In the genomic region with DNA sequence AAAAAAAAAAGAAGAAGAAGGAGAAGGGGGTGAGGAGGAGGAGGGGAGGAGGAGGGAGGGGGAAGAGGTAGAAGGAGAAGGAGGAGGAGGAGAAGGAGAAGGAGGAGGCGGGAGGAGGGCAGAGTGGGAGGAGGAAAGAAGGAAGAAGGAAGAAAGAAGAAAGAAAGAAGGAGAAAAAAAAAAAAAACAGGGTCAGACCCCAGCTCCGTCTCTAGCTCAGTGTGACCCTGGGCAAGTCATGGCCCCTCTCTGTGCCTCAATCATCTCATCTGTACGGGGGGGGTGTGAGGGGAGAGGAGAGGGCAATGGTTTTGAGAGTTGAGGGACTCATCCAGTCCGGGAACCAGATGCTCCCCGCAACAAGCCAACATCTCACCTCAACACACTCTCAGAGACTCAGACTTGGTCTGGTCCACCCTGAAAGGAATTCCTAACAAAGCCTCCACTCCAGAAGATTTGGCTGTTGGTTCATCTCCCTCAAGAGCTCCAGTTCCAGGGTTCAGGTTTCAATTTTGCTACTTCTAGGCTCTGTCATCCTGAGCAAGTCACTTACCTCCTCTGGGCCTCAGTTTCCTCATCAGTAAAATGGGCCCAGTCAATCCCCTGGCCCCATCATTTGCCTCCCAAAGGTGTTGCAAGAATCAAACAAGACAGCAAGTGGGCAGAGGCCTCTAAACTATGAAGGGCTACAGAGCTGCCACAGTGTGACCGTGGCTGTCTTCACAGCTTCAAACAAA, we compare ENCODE assay signal across 2 cellular contexts.
TF ChIP-seq lines count a peak whose summit lies in the region.

No MANE protein-coding gene starts in this region.

TF ChIP-seq in HEK293, 187 proteins besides CTCF, POLR2A, EP300 and RAD21 (continued from another document):
- TF ChIP-seq, protein P1, sequence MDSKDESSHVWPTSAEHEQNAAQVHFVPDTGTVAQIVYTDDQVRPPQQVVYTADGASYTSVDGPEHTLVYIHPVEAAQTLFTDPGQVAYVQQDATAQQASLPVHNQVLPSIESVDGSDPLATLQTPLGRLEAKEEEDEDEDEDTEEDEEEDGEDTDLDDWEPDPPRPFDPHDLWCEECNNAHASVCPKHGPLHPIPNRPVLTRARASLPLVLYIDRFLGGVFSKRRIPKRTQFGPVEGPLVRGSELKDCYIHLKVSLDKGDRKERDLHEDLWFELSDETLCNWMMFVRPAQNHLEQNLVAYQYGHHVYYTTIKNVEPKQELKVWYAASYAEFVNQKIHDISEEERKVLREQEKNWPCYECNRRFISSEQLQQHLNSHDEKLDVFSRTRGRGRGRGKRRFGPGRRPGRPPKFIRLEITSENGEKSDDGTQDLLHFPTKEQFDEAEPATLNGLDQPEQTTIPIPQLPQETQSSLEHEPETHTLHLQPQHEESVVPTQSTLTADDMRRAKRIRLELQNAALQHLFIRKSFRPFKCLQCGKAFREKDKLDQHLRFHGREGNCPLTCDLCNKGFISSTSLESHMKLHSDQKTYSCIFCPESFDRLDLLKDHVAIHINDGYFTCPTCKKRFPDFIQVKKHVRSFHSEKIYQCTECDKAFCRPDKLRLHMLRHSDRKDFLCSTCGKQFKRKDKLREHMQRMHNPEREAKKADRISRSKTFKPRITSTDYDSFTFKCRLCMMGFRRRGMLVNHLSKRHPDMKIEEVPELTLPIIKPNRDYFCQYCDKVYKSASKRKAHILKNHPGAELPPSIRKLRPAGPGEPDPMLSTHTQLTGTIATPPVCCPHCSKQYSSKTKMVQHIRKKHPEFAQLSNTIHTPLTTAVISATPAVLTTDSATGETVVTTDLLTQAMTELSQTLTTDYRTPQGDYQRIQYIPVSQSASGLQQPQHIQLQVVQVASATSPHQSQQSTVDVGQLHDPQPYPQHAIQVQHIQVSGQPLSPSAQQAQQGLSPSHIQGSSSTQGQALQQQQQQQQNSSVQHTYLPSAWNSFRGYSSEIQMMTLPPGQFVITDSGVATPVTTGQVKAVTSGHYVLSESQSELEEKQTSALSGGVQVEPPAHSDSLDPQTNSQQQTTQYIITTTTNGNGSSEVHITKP (tag by site-specific recombination; IDR thresholded peaks at IDR 0.05) = peak; percentile 52
- TF ChIP-seq EGR2 (tag by site-specific recombination; IDR thresholded peaks at IDR 0.05; ENCODE audit: low read depth) = peak; percentile 19; the same call in 1 of the 2 replicates
TF ChIP-seq in HEK293: peak in this region for 2.

TF ChIP-seq in GM23338, 12 proteins besides CTCF, POLR2A, EP300 and RAD21 (continued from another document):
- TF ChIP-seq, protein P2, sequence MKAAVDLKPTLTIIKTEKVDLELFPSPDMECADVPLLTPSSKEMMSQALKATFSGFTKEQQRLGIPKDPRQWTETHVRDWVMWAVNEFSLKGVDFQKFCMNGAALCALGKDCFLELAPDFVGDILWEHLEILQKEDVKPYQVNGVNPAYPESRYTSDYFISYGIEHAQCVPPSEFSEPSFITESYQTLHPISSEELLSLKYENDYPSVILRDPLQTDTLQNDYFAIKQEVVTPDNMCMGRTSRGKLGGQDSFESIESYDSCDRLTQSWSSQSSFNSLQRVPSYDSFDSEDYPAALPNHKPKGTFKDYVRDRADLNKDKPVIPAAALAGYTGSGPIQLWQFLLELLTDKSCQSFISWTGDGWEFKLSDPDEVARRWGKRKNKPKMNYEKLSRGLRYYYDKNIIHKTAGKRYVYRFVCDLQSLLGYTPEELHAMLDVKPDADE (IDR thresholded peaks at IDR 0.05) = no peak
- no peak for TF ChIP-seq EZH2phosphoT487 (IDR thresholded peaks at IDR 0.05; ENCODE audit: unreplicated experiment)
- TF ChIP-seq, protein P3, sequence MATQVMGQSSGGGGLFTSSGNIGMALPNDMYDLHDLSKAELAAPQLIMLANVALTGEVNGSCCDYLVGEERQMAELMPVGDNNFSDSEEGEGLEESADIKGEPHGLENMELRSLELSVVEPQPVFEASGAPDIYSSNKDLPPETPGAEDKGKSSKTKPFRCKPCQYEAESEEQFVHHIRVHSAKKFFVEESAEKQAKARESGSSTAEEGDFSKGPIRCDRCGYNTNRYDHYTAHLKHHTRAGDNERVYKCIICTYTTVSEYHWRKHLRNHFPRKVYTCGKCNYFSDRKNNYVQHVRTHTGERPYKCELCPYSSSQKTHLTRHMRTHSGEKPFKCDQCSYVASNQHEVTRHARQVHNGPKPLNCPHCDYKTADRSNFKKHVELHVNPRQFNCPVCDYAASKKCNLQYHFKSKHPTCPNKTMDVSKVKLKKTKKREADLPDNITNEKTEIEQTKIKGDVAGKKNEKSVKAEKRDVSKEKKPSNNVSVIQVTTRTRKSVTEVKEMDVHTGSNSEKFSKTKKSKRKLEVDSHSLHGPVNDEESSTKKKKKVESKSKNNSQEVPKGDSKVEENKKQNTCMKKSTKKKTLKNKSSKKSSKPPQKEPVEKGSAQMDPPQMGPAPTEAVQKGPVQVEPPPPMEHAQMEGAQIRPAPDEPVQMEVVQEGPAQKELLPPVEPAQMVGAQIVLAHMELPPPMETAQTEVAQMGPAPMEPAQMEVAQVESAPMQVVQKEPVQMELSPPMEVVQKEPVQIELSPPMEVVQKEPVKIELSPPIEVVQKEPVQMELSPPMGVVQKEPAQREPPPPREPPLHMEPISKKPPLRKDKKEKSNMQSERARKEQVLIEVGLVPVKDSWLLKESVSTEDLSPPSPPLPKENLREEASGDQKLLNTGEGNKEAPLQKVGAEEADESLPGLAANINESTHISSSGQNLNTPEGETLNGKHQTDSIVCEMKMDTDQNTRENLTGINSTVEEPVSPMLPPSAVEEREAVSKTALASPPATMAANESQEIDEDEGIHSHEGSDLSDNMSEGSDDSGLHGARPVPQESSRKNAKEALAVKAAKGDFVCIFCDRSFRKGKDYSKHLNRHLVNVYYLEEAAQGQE (IDR thresholded peaks at IDR 0.05; ENCODE audit: unreplicated experiment) = no peak
- TF ChIP-seq, protein P4, sequence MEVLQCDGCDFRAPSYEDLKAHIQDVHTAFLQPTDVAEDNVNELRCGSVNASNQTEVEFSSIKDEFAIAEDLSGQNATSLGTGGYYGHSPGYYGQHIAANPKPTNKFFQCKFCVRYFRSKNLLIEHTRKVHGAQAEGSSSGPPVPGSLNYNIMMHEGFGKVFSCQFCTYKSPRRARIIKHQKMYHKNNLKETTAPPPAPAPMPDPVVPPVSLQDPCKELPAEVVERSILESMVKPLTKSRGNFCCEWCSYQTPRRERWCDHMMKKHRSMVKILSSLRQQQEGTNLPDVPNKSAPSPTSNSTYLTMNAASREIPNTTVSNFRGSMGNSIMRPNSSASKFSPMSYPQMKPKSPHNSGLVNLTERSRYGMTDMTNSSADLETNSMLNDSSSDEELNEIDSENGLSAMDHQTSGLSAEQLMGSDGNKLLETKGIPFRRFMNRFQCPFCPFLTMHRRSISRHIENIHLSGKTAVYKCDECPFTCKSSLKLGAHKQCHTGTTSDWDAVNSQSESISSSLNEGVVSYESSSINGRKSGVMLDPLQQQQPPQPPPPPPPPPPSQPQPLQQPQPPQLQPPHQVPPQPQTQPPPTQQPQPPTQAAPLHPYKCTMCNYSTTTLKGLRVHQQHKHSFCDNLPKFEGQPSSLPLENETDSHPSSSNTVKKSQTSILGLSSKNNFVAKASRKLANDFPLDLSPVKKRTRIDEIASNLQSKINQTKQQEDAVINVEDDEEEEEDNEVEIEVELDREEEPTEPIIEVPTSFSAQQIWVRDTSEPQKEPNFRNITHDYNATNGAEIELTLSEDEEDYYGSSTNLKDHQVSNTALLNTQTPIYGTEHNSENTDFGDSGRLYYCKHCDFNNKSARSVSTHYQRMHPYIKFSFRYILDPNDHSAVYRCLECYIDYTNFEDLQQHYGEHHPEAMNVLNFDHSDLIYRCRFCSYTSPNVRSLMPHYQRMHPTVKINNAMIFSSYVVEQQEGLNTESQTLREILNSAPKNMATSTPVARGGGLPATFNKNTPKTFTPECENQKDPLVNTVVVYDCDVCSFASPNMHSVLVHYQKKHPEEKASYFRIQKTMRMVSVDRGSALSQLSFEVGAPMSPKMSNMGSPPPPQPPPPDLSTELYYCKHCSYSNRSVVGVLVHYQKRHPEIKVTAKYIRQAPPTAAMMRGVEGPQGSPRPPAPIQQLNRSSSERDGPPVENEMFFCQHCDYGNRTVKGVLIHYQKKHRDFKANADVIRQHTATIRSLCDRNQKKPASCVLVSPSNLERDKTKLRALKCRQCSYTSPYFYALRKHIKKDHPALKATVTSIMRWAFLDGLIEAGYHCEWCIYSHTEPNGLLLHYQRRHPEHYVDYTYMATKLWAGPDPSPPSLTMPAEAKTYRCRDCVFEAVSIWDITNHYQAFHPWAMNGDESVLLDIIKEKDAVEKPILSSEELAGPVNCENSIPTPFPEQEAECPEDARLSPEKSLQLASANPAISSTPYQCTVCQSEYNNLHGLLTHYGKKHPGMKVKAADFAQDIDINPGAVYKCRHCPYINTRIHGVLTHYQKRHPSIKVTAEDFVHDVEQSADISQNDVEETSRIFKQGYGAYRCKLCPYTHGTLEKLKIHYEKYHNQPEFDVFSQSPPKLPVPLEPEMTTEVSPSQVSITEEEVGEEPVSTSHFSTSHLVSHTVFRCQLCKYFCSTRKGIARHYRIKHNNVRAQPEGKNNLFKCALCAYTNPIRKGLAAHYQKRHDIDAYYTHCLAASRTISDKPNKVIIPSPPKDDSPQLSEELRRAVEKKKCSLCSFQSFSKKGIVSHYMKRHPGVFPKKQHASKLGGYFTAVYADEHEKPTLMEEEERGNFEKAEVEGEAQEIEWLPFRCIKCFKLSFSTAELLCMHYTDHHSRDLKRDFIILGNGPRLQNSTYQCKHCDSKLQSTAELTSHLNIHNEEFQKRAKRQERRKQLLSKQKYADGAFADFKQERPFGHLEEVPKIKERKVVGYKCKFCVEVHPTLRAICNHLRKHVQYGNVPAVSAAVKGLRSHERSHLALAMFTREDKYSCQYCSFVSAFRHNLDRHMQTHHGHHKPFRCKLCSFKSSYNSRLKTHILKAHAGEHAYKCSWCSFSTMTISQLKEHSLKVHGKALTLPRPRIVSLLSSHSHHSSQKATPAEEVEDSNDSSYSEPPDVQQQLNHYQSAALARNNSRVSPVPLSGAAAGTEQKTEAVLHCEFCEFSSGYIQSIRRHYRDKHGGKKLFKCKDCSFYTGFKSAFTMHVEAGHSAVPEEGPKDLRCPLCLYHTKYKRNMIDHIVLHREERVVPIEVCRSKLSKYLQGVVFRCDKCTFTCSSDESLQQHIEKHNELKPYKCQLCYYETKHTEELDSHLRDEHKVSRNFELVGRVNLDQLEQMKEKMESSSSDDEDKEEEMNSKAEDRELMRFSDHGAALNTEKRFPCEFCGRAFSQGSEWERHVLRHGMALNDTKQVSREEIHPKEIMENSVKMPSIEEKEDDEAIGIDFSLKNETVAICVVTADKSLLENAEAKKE (CRISPR knock-in tag; IDR thresholded peaks at IDR 0.05) = no peak
TF ChIP-seq in GM23338: peak in this region for 0.
